ENCODE assay signal across 9 cellular contexts in the genomic region with DNA sequence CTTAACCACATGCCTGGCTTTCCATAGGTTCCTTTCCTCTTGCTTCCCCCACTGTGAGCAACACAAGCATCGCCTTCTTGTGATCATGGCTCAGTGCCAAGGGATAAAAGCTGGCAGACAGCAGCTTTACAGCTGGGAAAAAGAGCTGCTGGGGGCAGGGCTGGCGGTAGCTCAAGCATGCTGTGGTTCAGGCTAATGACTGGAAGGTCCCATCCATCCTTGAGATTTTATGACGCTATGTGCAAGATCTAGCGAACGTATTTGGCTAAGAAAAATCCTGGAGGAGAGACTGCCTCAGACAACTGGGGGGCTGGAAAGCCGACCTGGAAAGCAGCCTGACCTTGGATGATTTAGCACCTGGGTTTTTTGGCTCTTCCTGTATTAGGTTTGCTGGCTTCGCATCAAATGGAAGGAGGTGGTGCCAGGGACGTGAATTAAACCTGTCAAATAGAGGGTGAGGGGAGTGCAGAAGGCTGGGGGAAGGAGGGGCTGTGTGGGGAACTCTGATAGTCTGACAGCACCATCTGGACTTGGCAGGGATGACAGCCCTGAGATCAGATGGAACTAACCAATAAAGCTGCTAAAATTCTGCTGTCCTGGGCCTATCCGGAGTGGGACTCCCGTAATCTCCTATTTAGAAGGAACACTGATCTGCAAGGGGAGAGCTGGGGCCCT. TPM values are rescaled to one million over a fixed set of nuclear protein-coding genes. Genes with fewer than 3 reads are reported as not detected.
A peak's percentile ranks its signal among the peaks of the same experiment; 100 is the strongest.
DNase-seq lines count a peak whose midpoint lies in the region; ATAC-seq and TF ChIP-seq lines count a peak whose summit lies in the region.
"Had no signal": no experiment of that assay in that cellular context is flagged by ENCODE, and none has a peak within 500 bp of the region (broad histone marks: within the 10 kb centered on the region; RNA-seq: fewer than 3 reads in every experiment).

No MANE protein-coding gene starts in this region.

- CTCF ChIA-PET in IMR-90 (lab: Yijun Ruan, JAX) = no interaction called here

- H4K8ac ChIP-seq in IMR-90 (ENCODE audit: low read depth in 2 of 2, low read length in 2 of 2) = no peak overlapping the region

- H3K36me3 ChIP-seq in IMR-90 (ENCODE audit: control insufficient read depth, insufficient read depth, low read length) (no peaks in the 10 kb centered on the region), stomach smooth muscle (ENCODE audit: control insufficient read depth in 2 of 2, insufficient read depth in 2 of 2, low read length in 2 of 2) (no peaks in the 10 kb centered on the region), right lobe of liver (no peaks in the 10 kb centered on the region)

- H3K4me1 Mint-ChIP-seq in activated CD4-positive, alpha-beta T cell treated with anti-CD3 and anti-CD28 coated beads, Interleukin-2, amount 10 ng/mL, durations not matched to agents 24 days and 14 days = no peaks in the 10 kb centered on the region

- peak; percentile 21; the same call in 1 of the 2 replicates for ATAC-seq in IMR-90 (ENCODE audit: low read depth)
- ATAC-seq in Right ventricle myocardium superior (ENCODE audit: poor library complexity) = peak; percentile 63
- ATAC-seq in GM21526 (IDR thresholded peaks at IDR 0.05; ENCODE audit: low FRiP score, unreplicated experiment) = no peak
- ATAC-seq in right lobe of liver = no peak

- H3K27me3 ChIP-seq in IMR-90 (ENCODE audit: control insufficient read depth, insufficient read depth, low read length) = peaks cover 41% of the 10 kb centered on the region
- no peaks in the 10 kb centered on the region for H3K27me3 ChIP-seq in stomach smooth muscle (ENCODE audit: control insufficient read depth in 1 of 2, insufficient read depth in 2 of 2, low read length in 2 of 2)
- no peaks in the 10 kb centered on the region for H3K27me3 ChIP-seq in right lobe of liver

- TF ChIP-seq RAD21 in IMR-90 (IDR thresholded peaks at IDR 0.05; ENCODE audit: low read length) = no peak

- H3K36me3 Mint-ChIP-seq in activated CD4-positive, alpha-beta T cell treated with anti-CD3 and anti-CD28 coated beads, Interleukin-2, amount 10 ng/mL, durations not matched to agents 24 days and 14 days (ENCODE audit: low read depth) = no peaks in the 10 kb centered on the region

- H2AK5ac ChIP-seq in IMR-90 (ENCODE audit: low read depth, low read length) = no peak overlapping the region

- H3K79me1 ChIP-seq in IMR-90 (ENCODE audit: low read depth in 1 of 2, low read length in 2 of 2) = no peaks in the 10 kb centered on the region

- no peak overlapping the region for H3K14ac ChIP-seq in IMR-90 (replicated peaks; ENCODE audit: low read depth, low read length)

- TF ChIP-seq CTCF in IMR-90 (conservative IDR thresholded peaks at IDR 0.05; ENCODE audit: low read depth, low read length) = no peak
- no peak for TF ChIP-seq CTCF in right lobe of liver (IDR thresholded peaks at IDR 0.05)

- H3K23ac ChIP-seq in IMR-90 (ENCODE audit: low read depth, low read length) = no peak overlapping the region

- dilution Hi-C loops in IMR-90 (cut with HindIII; ENCODE audit: low sequenced_read_pairs, unreplicated experiment) = no loop called here

- no peak overlapping the region for H4K91ac ChIP-seq in IMR-90 (ENCODE audit: insufficient read depth, low read depth, low read length)

- no peak overlapping the region for H3K18ac ChIP-seq in IMR-90 (ENCODE audit: low read depth, low read length)

- no peak overlapping the region for H3K4ac ChIP-seq in IMR-90 (ENCODE audit: low read depth, low read length)

- H3K27ac ChIP-seq in IMR-90 (ENCODE audit: insufficient read depth, low read length) (no peak overlapping the region), stomach smooth muscle (ENCODE audit: low read length) (peak overlapping the region; percentile 90), right lobe of liver (no peak overlapping the region)
- H3K27ac ChIP-seq: HL-60 had no signal

- no peak overlapping the region for H2BK20ac ChIP-seq in IMR-90 (ENCODE audit: low read depth, low read length)

- no peak overlapping the region for H4K5ac ChIP-seq in IMR-90 (ENCODE audit: low read depth, low read length)

- H3K9me1 ChIP-seq in IMR-90 (ENCODE audit: insufficient read depth, low read length) = no peaks in the 10 kb centered on the region

- H2BK120ac ChIP-seq in IMR-90 (ENCODE audit: low read depth, low read length) = no peak overlapping the region

- in situ Hi-C loops in IMR-90 (cut with MboI; ENCODE audit: low sequenced_read_pairs) = no loop called here

- peaks cover 5% of the 10 kb centered on the region for H3K27me3 Mint-ChIP-seq in activated CD4-positive, alpha-beta T cell treated with anti-CD3 and anti-CD28 coated beads, Interleukin-2, amount 10 ng/mL, durations not matched to agents 24 days and 14 days

- peak overlapping the region; percentile 6; the same call in 1 of the 2 replicates for H3K4me2 ChIP-seq in IMR-90 (ENCODE audit: low read depth, low read length)

- no peaks in the 10 kb centered on the region for H4K20me1 ChIP-seq in IMR-90 (ENCODE audit: insufficient read depth, low read length)

- WGBS in IMR-90 (ENCODE audit: extremely low coverage in 2 of 2, insufficient read length in 1 of 2), 2 experiments = 0% methylated on average over 2 of the region's 10 CpGs; no CpG with 5 or more reads in 1 of the 2 experiments
- WGBS in right lobe of liver (ENCODE audit: insufficient coverage, low coverage, low lambda C conversion rate, missing lambda C conversion rate) = 21% methylated on average over 5 of the region's 10 CpGs

- no peak overlapping the region for H3K4me3 ChIP-seq in IMR-90 (ENCODE audit: insufficient read depth, low read depth, low read length)
- H3K4me3 ChIP-seq in stomach smooth muscle (ENCODE audit: low read length in 2 of 2) = peak overlapping the region; percentile 17 to 54
- H3K4me3 ChIP-seq in right lobe of liver = no peak overlapping the region

- TF ChIP-seq POLR2A in IMR-90 (IDR thresholded peaks at IDR 0.05; ENCODE audit: low read depth, low read length) (no peak), right lobe of liver (IDR thresholded peaks at IDR 0.05) (no peak)

- no peak overlapping the region for H3K27ac Mint-ChIP-seq in activated CD4-positive, alpha-beta T cell treated with anti-CD3 and anti-CD28 coated beads, Interleukin-2, amount 10 ng/mL, durations not matched to agents 24 days and 14 days

- no peaks in the 10 kb centered on the region for H3K9me3 Mint-ChIP-seq in activated CD4-positive, alpha-beta T cell treated with anti-CD3 and anti-CD28 coated beads, Interleukin-2, amount 10 ng/mL, durations not matched to agents 24 days and 14 days

- no peak overlapping the region for H3K4me3 Mint-ChIP-seq in activated CD4-positive, alpha-beta T cell treated with anti-CD3 and anti-CD28 coated beads, Interleukin-2, amount 10 ng/mL, durations not matched to agents 24 days and 14 days

- intact Hi-C loops in IMR-90 (cut with micrococcal nuclease) = no loop called here
- intact Hi-C loops in Right ventricle myocardium superior (cut with DNase I) = no loop called here
- intact Hi-C loops in activated CD4-positive, alpha-beta T cell treated with anti-CD3 and anti-CD28 coated beads, Interleukin-2, amount 10 ng/mL, durations not matched to agents 24 days and 14 days (cut with micrococcal nuclease) = no loop called here
- intact Hi-C loops in right lobe of liver (cut with DNase I) = no loop called here

- H3K9me3 ChIP-seq in IMR-90 (ENCODE audit: control insufficient read depth, insufficient read depth, low read length) = no peaks in the 10 kb centered on the region
- H3K9me3 ChIP-seq in stomach smooth muscle (ENCODE audit: control insufficient read depth in 2 of 2, low read length in 2 of 2) = no peaks in the 10 kb centered on the region
- no peaks in the 10 kb centered on the region for H3K9me3 ChIP-seq in right lobe of liver

- no peak overlapping the region for H2AK9ac ChIP-seq in IMR-90 (replicated peaks; ENCODE audit: low read depth, low read length, poor library complexity)

- DNase-seq in IMR-90 = peak; percentile 79
- DNase-seq in SHP77 (lab: John Stamatoyannopoulos, UW) = peak; percentile 88 to 92
- DNase-seq in Right ventricle myocardium superior = peak; percentile 54
- no peak for DNase-seq in activated CD4-positive, alpha-beta T cell treated with anti-CD3 and anti-CD28 coated beads, Interleukin-2, amount 10 ng/mL, durations not matched to agents 24 days and 14 days
- DNase-seq in activated T-cell treated with anti-CD3 and anti-CD28 coated beads, Interleukin-2, amount 50 U/mL, for 1 hour = no peak
- no peak for DNase-seq in right lobe of liver

- no peak overlapping the region for H2BK15ac ChIP-seq in IMR-90 (ENCODE audit: low read depth, low read length)

- H3K9ac ChIP-seq in IMR-90 (ENCODE audit: low read depth, low read length) (no peak overlapping the region), stomach smooth muscle (ENCODE audit: low read length in 2 of 2) (peak overlapping the region; percentile 58 to 66)

- no peak overlapping the region for H2BK5ac ChIP-seq in IMR-90 (ENCODE audit: low read depth, low read length, poor library complexity, severe bottlenecking)

- peaks cover 3% of the 10 kb centered on the region; the same call in 1 of the 2 replicates for H3K4me1 ChIP-seq in IMR-90 (ENCODE audit: control insufficient read depth, insufficient read depth, low read length)
- H3K4me1 ChIP-seq in stomach smooth muscle (ENCODE audit: control insufficient read depth, insufficient read depth, low read length) = peaks cover 41% of the 10 kb centered on the region
- H3K4me1 ChIP-seq in right lobe of liver = peaks cover 0 to 10% (median 0%) of the 10 kb centered on the region in 4 donors

- H3K56ac ChIP-seq in IMR-90 (ENCODE audit: extremely low read depth, insufficient read depth, low read length) = no peak overlapping the region

- POLR2A ChIA-PET in IMR-90 (lab: Charles Lee; ENCODE audit: unreplicated experiment) = no interaction called here

- no peak overlapping the region for H2AFZ ChIP-seq in IMR-90 (replicated peaks; ENCODE audit: low read length, poor library complexity)

- no TSS peak for BruUV-seq in IMR-90 (replicated peaks; lab: Mats Ljungman, UMichigan)

RNA-seq across cellular contexts. Expression of a gene that starts 34.8 kb away (rescaled TPM):
- total RNA-seq in IMR-90 (2012; rRNA removed) = under 0.01 TPM in 1 of 2 replicates, not detected in the other
- 0.03 TPM in 1 of 2 replicates, not detected in the other for polyA plus RNA-seq in IMR-90 (2012; rRNA removed)
- polyA plus RNA-seq in IMR-90 (2012; cell fraction: cytosol; rRNA removed) = 0.07 TPM in 1 of 2 replicates, not detected in the other
- 0.11 TPM in 1 of 2 replicates, not detected in the other for polyA plus RNA-seq in IMR-90 (2012; cell fraction: nucleus; rRNA removed; ENCODE audit: low replicate concordance)
- total RNA-seq in Right ventricle myocardium superior = 0.78 TPM
- total RNA-seq in activated CD4-positive, alpha-beta T cell treated with anti-CD3 and anti-CD28 coated beads, Interleukin-2, amount 10 ng/mL, durations not matched to agents 24 days and 14 days = 0.12 TPM in 1 of 2 replicates, not detected in the other
- total RNA-seq in right lobe of liver = 1 to 10 TPM; 1.5 to 7.3 (median 2.6) TPM

RNA-seq across cellular contexts. Expression of a gene that starts 35.3 kb away (rescaled TPM):
- 8.2 and 13.6 TPM in 2 replicates for total RNA-seq in IMR-90 (2012; rRNA removed)
- polyA plus RNA-seq in IMR-90 (2012; rRNA removed) = 15.3 and 18.9 TPM in 2 replicates
- 10.3 and 18.4 TPM in 2 replicates for polyA plus RNA-seq in IMR-90 (2012; cell fraction: cytosol; rRNA removed)
- polyA plus RNA-seq in IMR-90 (2012; cell fraction: nucleus; rRNA removed; ENCODE audit: low replicate concordance) = 11.0 and 16.6 TPM in 2 replicates
- total RNA-seq in Right ventricle myocardium superior = 30.2 TPM
- 44.7 and 48.0 TPM in 2 replicates for total RNA-seq in activated CD4-positive, alpha-beta T cell treated with anti-CD3 and anti-CD28 coated beads, Interleukin-2, amount 10 ng/mL, durations not matched to agents 24 days and 14 days
- total RNA-seq in right lobe of liver = 10 to 100 TPM; 36.3 to 44.1 (median 42.7) TPM

RNA-seq across cellular contexts. Expression of a gene that starts 40.5 kb away (rescaled TPM):
- not detected in 2 replicates for total RNA-seq in IMR-90 (2012; rRNA removed)
- polyA plus RNA-seq in IMR-90 (2012; rRNA removed) = not detected in 2 replicates
- 0.03 TPM in 1 of 2 replicates, not detected in the other for polyA plus RNA-seq in IMR-90 (2012; cell fraction: cytosol; rRNA removed)
- not detected in 2 replicates for polyA plus RNA-seq in IMR-90 (2012; cell fraction: nucleus; rRNA removed; ENCODE audit: low replicate concordance)
- total RNA-seq in Right ventricle myocardium superior = 7.6 TPM
- 5.0 and 5.5 TPM in 2 replicates for total RNA-seq in activated CD4-positive, alpha-beta T cell treated with anti-CD3 and anti-CD28 coated beads, Interleukin-2, amount 10 ng/mL, durations not matched to agents 24 days and 14 days
- under 1 TPM; 0.02 to 0.95 (median 0.15) TPM for total RNA-seq in right lobe of liver

RNA-seq across cellular contexts. Expression of a gene that starts 42.0 kb away (rescaled TPM):
- total RNA-seq in IMR-90 (2012; rRNA removed) (under 0.01 and 0.18 TPM in 2 replicates), Right ventricle myocardium superior (1.5 TPM), right lobe of liver (1 to 10 TPM in 3 of 6 experiments, under 1 TPM in 3; 0.37 to 1.4 (median 1.0) TPM)
- 0.14 and 0.17 TPM in 2 replicates for polyA plus RNA-seq in IMR-90 (2012; rRNA removed)
- 0.01 TPM in 1 of 2 replicates, not detected in the other for polyA plus RNA-seq in IMR-90 (2012; cell fraction: cytosol; rRNA removed)
- 0.16 and 0.45 TPM in 2 replicates for polyA plus RNA-seq in IMR-90 (2012; cell fraction: nucleus; rRNA removed; ENCODE audit: low replicate concordance)
- 0.68 and 1.1 TPM in 2 replicates for total RNA-seq in activated CD4-positive, alpha-beta T cell treated with anti-CD3 and anti-CD28 coated beads, Interleukin-2, amount 10 ng/mL, durations not matched to agents 24 days and 14 days

Comparison
In these comparisons a context has a peak if more than half of its experiments do, and no peak if none do; other contexts are left out.
1. ATAC-seq: peak in IMR-90 (single experiment) and Right ventricle myocardium superior (single experiment); none in GM21526 (single experiment) and right lobe of liver (0 of 4).
2. DNase-seq: peak in IMR-90 (single experiment), SHP77 (2 of 2) and Right ventricle myocardium superior (single experiment); none in activated CD4-positive, alpha-beta T cell treated with anti-CD3 and anti-CD28 coated beads, Interleukin-2, amount 10 ng/mL, durations not matched to agents 24 days and 14 days (single experiment), activated T-cell treated with anti-CD3 and anti-CD28 coated beads, Interleukin-2, amount 50 U/mL, for 1 hour (single experiment) and right lobe of liver (0 of 3).
3. H3K4me3 ChIP-seq: peak in stomach smooth muscle (2 of 2); none in IMR-90 (single experiment) and right lobe of liver (0 of 3).